ENCODE assay signal across 1 cellular context in the genomic region with DNA sequence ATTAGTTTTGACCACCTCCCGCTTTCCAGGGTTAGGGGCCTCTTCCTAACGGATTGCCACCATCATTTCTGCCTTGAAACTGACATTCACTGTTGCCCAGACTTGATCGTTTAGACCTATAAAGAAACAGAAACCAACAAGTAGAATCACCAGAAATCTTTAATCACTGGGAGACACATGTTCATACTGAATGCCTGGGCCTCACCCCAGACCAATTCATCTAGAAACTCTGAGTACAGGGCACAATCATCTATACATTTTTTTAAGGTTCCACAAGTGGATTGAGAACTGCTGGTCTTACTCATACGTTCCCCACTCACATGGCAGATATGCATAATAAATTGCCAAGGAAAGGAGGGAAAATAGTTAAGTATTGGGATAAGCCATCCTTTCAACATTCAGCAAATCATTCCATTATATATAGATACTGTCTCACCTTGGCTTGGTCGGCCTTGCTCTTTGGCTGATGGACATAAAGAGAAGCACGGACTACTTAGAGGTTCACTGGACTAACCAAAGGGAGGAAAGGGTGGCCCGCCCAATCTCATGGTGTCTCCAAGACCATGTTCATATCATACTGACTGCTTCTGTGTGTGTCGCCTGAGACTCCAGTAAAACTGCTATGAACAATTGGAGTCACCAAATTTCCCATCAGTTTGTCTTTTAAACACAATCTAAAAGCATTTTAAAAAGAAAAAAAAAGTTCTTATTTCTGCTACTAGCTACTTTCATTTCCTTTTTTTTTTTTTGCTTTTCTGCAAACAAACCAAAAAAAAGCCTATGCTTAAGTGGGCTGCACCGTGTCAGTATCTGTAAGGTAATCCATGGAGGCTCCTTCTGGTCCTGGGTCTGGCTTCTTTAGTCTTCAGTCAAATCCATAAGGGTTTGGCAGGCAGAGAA.
TF ChIP-seq lines count a peak whose summit lies in the region.

No MANE protein-coding gene starts in this region.

TF ChIP-seq in GM12878, 131 proteins besides CTCF, POLR2A, EP300 and RAD21 (continued from another document and continues in another):
- TF ChIP-seq, protein P1, sequence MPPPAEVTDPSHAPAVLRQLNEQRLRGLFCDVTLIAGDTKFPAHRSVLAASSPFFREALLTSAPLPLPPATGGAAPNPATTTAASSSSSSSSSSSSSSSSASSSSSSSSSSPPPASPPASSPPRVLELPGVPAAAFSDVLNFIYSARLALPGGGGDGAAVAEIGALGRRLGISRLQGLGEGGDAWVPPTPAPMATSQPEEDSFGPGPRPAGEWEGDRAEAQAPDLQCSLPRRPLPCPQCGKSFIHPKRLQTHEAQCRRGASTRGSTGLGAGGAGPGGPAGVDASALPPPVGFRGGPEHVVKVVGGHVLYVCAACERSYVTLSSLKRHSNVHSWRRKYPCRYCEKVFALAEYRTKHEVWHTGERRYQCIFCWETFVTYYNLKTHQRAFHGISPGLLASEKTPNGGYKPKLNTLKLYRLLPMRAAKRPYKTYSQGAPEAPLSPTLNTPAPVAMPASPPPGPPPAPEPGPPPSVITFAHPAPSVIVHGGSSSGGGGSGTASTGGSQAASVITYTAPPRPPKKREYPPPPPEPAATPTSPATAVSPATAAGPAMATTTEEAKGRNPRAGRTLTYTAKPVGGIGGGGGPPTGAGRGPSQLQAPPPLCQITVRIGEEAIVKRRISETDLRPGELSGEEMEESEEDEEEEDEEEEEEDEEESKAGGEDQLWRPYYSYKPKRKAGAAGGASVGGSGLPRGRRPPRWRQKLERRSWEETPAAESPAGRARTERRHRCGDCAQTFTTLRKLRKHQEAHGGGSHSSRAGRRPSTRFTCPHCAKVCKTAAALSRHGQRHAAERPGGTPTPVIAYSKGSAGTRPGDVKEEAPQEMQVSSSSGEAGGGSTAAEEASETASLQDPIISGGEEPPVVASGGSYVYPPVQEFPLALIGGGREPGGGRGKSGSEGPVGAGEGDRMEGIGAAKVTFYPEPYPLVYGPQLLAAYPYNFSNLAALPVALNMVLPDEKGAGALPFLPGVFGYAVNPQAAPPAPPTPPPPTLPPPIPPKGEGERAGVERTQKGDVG (CRISPR knock-in tag; IDR thresholded peaks at IDR 0.05): no peak
- TF ChIP-seq SMARCA5 (IDR thresholded peaks at IDR 0.05) (no peak), SMAD1 (IDR thresholded peaks at IDR 0.05; ENCODE audit: low read depth, partially characterized antibody) (no peak), NBN (IDR thresholded peaks at IDR 0.05) (no peak), HSF1 (IDR thresholded peaks at IDR 0.05; ENCODE audit: low read depth, low read length) (no peak), EED (IDR thresholded peaks at IDR 0.05; ENCODE audit: low read depth) (peak; percentile 63; the same call in 1 of the 2 replicates), RFX5 (IDR thresholded peaks at IDR 0.05; ENCODE audit: low read depth, low read length) (no peak), NFXL1 (IDR thresholded peaks at IDR 0.05; ENCODE audit: borderline replicate concordance) (no peak), IRF4 (IDR thresholded peaks at IDR 0.05; ENCODE audit: low read depth, low read length) (peak; percentile 30; the same call in 1 of the 2 replicates), SREBF1 (IDR thresholded peaks at IDR 0.05; ENCODE audit: low read length) (no peak), ZSCAN29 (IDR thresholded peaks at IDR 0.05) (no peak), FOXM1 (IDR thresholded peaks at IDR 0.05; ENCODE audit: low read depth, low read length) (peak; percentile 69), POU2F2 (IDR thresholded peaks at IDR 0.05; ENCODE audit: borderline replicate concordance, low read depth, low read length) (no peak), PAX8 (IDR thresholded peaks at IDR 0.05) (no peak), CEBPZ (IDR thresholded peaks at IDR 0.05; ENCODE audit: low read depth, low read length) (no peak), ZNF24 (IDR thresholded peaks at IDR 0.05) (peak; percentile 77), IKZF2 (IDR thresholded peaks at IDR 0.05) (peak in 1 of 2 experiments; percentile 38; a peak in 1 of 4 replicates), MEF2B (IDR thresholded peaks at IDR 0.05; ENCODE audit: partially characterized antibody, poor library complexity, severe bottlenecking) (no peak), RUNX3 (IDR thresholded peaks at IDR 0.05; ENCODE audit: low read length) (peak; percentile 51; the same call in 1 of the 2 replicates), SPI1 (IDR thresholded peaks at IDR 0.05; ENCODE audit: borderline replicate concordance, insufficient read depth, low read depth, low read length) (peak; percentile 79), SMAD5 (IDR thresholded peaks at IDR 0.05; ENCODE audit: low read depth) (no peak), NFIC (IDR thresholded peaks at IDR 0.05; ENCODE audit: low read depth, low read length) (peak; percentile 74; the same call in 1 of the 2 replicates), NFYA (IDR thresholded peaks at IDR 0.05; ENCODE audit: borderline replicate concordance, low read depth, low read length) (no peak), POLR2AphosphoS2 (IDR thresholded peaks at IDR 0.05; ENCODE audit: low read depth, low read length) (no peak), CEBPB (IDR thresholded peaks at IDR 0.05; ENCODE audit: borderline replicate concordance in 1 of 2, low read depth in 2 of 2, low read length in 2 of 2) (no peak), SUZ12 (IDR thresholded peaks at IDR 0.05; ENCODE audit: unreplicated experiment) (no peak), CBX3 (IDR thresholded peaks at IDR 0.05; ENCODE audit: borderline replicate concordance, low read depth) (no peak), BHLHE40 (IDR thresholded peaks at IDR 0.05; ENCODE audit: borderline replicate concordance in 1 of 2, low read depth in 2 of 2, low read length in 1 of 2) (0 out of 4 replicates have a peak, but pooled peaks of 1 of the 2 experiments have one; percentile 16), HDAC2 (IDR thresholded peaks at IDR 0.05) (no peak), KAT2A (conservative IDR thresholded peaks at IDR 0.05; ENCODE audit: control insufficient read depth, low read depth, low read length) (no peak), ZNF384 (IDR thresholded peaks at IDR 0.05; ENCODE audit: borderline replicate concordance, low read depth, low read length) (peak; percentile 97), MEF2A (IDR thresholded peaks at IDR 0.05; ENCODE audit: insufficient read depth, low read depth, low read length) (0 out of 2 replicates have a peak, but pooled peaks have one; percentile 39), TCF12 (IDR thresholded peaks at IDR 0.05; ENCODE audit: low read depth, low read length) (no peak), BCL11A (IDR thresholded peaks at IDR 0.05; ENCODE audit: low read depth, low read length) (no peak), HCFC1 (IDR thresholded peaks at IDR 0.05; ENCODE audit: low read length) (no peak), CBFB (IDR thresholded peaks at IDR 0.05; ENCODE audit: low read depth) (0 out of 2 replicates have a peak, but pooled peaks have one; percentile 0), ETV6 (conservative IDR thresholded peaks at IDR 0.05 in 1 of 2, IDR thresholded peaks at IDR 0.05 in 1 of 2; ENCODE audit: borderline replicate concordance in 1 of 2, low read depth in 1 of 2) (peak in 1 of 2 experiments; percentile 70; a peak in 2 of 4 replicates), STAT1 (conservative IDR thresholded peaks at IDR 0.05) (no peak), CHD2 (IDR thresholded peaks at IDR 0.05; ENCODE audit: borderline replicate concordance, low read depth, low read length) (no peak), RAD51 (IDR thresholded peaks at IDR 0.05) (no peak)
- TF ChIP-seq, protein P2, sequence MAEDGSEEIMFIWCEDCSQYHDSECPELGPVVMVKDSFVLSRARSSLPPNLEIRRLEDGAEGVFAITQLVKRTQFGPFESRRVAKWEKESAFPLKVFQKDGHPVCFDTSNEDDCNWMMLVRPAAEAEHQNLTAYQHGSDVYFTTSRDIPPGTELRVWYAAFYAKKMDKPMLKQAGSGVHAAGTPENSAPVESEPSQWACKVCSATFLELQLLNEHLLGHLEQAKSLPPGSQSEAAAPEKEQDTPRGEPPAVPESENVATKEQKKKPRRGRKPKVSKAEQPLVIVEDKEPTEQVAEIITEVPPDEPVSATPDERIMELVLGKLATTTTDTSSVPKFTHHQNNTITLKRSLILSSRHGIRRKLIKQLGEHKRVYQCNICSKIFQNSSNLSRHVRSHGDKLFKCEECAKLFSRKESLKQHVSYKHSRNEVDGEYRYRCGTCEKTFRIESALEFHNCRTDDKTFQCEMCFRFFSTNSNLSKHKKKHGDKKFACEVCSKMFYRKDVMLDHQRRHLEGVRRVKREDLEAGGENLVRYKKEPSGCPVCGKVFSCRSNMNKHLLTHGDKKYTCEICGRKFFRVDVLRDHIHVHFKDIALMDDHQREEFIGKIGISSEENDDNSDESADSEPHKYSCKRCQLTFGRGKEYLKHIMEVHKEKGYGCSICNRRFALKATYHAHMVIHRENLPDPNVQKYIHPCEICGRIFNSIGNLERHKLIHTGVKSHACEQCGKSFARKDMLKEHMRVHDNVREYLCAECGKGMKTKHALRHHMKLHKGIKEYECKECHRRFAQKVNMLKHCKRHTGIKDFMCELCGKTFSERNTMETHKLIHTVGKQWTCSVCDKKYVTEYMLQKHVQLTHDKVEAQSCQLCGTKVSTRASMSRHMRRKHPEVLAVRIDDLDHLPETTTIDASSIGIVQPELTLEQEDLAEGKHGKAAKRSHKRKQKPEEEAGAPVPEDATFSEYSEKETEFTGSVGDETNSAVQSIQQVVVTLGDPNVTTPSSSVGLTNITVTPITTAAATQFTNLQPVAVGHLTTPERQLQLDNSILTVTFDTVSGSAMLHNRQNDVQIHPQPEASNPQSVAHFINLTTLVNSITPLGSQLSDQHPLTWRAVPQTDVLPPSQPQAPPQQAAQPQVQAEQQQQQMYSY (CRISPR knock-in tag; IDR thresholded peaks at IDR 0.05): no peak
- TF ChIP-seq, protein P3, sequence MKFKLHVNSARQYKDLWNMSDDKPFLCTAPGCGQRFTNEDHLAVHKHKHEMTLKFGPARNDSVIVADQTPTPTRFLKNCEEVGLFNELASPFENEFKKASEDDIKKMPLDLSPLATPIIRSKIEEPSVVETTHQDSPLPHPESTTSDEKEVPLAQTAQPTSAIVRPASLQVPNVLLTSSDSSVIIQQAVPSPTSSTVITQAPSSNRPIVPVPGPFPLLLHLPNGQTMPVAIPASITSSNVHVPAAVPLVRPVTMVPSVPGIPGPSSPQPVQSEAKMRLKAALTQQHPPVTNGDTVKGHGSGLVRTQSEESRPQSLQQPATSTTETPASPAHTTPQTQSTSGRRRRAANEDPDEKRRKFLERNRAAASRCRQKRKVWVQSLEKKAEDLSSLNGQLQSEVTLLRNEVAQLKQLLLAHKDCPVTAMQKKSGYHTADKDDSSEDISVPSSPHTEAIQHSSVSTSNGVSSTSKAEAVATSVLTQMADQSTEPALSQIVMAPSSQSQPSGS (IDR thresholded peaks at IDR 0.05; ENCODE audit: low read length): peak; percentile 68
- TF ChIP-seq, protein P4, sequence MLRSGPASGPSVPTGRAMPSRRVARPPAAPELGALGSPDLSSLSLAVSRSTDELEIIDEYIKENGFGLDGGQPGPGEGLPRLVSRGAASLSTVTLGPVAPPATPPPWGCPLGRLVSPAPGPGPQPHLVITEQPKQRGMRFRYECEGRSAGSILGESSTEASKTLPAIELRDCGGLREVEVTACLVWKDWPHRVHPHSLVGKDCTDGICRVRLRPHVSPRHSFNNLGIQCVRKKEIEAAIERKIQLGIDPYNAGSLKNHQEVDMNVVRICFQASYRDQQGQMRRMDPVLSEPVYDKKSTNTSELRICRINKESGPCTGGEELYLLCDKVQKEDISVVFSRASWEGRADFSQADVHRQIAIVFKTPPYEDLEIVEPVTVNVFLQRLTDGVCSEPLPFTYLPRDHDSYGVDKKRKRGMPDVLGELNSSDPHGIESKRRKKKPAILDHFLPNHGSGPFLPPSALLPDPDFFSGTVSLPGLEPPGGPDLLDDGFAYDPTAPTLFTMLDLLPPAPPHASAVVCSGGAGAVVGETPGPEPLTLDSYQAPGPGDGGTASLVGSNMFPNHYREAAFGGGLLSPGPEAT (IDR thresholded peaks at IDR 0.05; ENCODE audit: low read depth): 0 out of 2 replicates have a peak, but pooled peaks have one; percentile 12
- TF ChIP-seq, protein P5, sequence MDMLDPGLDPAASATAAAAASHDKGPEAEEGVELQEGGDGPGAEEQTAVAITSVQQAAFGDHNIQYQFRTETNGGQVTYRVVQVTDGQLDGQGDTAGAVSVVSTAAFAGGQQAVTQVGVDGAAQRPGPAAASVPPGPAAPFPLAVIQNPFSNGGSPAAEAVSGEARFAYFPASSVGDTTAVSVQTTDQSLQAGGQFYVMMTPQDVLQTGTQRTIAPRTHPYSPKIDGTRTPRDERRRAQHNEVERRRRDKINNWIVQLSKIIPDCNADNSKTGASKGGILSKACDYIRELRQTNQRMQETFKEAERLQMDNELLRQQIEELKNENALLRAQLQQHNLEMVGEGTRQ (IDR thresholded peaks at IDR 0.05; ENCODE audit: borderline replicate concordance, low read depth, low read length): no peak
